Comparison of ENCODE assay signal across 8 cellular contexts in the genomic region with DNA sequence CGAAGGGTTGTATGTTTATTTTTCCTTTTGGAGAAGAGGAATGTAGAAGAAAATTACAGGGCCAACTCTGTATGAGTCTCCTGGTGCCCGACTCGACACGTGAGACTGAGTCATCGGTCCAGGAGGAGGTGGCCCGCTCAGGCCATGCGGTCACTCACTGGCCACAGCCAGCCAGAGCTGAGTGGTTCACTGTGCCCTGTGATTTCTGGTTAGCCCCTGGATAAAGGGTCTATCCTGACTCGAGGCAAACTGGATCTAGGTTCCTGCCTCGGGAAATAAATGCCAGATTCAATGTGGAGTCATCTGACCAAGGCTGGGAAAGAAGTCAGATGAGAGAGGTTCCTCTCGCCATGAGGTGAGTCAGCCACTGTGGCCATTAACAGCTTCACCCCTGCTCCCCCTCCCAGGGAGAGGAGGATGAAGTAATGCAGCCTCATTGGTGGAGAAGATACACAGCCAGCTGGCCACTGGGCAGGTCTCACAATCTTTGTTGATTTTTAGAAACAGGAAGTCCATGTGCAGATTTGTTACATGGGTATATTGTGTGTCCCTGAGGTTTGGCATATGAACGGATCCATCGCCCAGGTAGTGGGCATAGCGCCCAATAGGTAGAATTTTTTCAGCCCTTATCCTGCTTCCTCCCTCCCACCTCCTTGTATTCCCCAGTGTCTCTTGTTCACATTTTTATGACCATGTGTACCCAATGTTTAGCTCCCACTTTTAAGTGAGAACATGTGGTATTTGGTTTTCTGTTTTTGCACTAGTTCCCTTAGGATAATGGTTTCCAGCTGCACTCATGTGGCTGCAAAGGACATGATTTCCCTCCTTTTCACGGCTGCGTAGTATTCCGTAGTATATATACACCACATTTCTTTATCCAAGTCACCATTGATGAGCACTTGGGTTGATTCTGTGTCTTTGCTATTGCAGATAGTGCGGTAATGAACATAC. TPM values are rescaled to one million over a fixed set of nuclear protein-coding genes. Genes with fewer than 3 reads are reported as not detected.
A peak's percentile ranks its signal among the peaks of the same experiment; 100 is the strongest.
DNase-seq lines count a peak whose midpoint lies in the region; ATAC-seq and TF ChIP-seq lines count a peak whose summit lies in the region.

No MANE protein-coding gene starts in this region.

- H3K27me3 Mint-ChIP-seq in activated T-helper 2 cell treated with anti-CD3 and anti-CD28 coated beads, Interferon-gamma antibody, Interleukin-2, Interleukin-4, amounts not matched to agents 10 μg/mL and 5 μg/mL and 100 μg/mL, durations not matched to agents 14 hours and 24 hours and 36 hours (ENCODE audit: low read depth): peaks cover 2% of the 10 kb centered on the region

- H3K9me3 ChIP-seq in SJSA1 (replicated peaks): no peaks in the 10 kb centered on the region

- DNase-seq in ELF-1 (ENCODE audit: low read depth, low spot score): peak; percentile 39
- DNase-seq in SJSA1 (ENCODE audit: low read depth in 1 of 2, low spot score in 2 of 2): peak; percentile 98 to 100
- DNase-seq in fibroblast of villous mesenchyme (ENCODE audit: low read depth): peak; percentile 98
- DNase-seq in renal cortical epithelial cell (ENCODE audit: low read depth): peak; percentile 97
- DNase-seq in NCI-H2107 treated with DMSO at 0.1 percent for 48 hours (lab: John Stamatoyannopoulos, UW; ENCODE audit: unreplicated experiment): no peak
- no peak for DNase-seq in activated T-helper 2 cell treated with anti-CD3 and anti-CD28 coated beads, Interferon-gamma antibody, Interleukin-2, Interleukin-4, amounts not matched to agents 10 μg/mL and 5 μg/mL and 100 μg/mL, durations not matched to agents 14 hours and 24 hours and 36 hours (ENCODE audit: low spot score)

- H3K4me1 Mint-ChIP-seq in activated T-helper 2 cell treated with anti-CD3 and anti-CD28 coated beads, Interferon-gamma antibody, Interleukin-2, Interleukin-4, amounts not matched to agents 10 μg/mL and 5 μg/mL and 100 μg/mL, durations not matched to agents 14 hours and 24 hours and 36 hours (ENCODE audit: low read depth): no peaks in the 10 kb centered on the region

- ATAC-seq in GM18502 (IDR thresholded peaks at IDR 0.05; ENCODE audit: poor library complexity, unreplicated experiment): no peak
- no peak for ATAC-seq in HG03565 (IDR thresholded peaks at IDR 0.05; ENCODE audit: unreplicated experiment)

- H3K36me3 ChIP-seq in SJSA1: peaks cover 41% of the 10 kb centered on the region

- H3K36me3 Mint-ChIP-seq in activated T-helper 2 cell treated with anti-CD3 and anti-CD28 coated beads, Interferon-gamma antibody, Interleukin-2, Interleukin-4, amounts not matched to agents 10 μg/mL and 5 μg/mL and 100 μg/mL, durations not matched to agents 14 hours and 24 hours and 36 hours (ENCODE audit: low read depth): no peaks in the 10 kb centered on the region

- no peak overlapping the region for H3K4me3 Mint-ChIP-seq in activated T-helper 2 cell treated with anti-CD3 and anti-CD28 coated beads, Interferon-gamma antibody, Interleukin-2, Interleukin-4, amounts not matched to agents 10 μg/mL and 5 μg/mL and 100 μg/mL, durations not matched to agents 14 hours and 24 hours and 36 hours (ENCODE audit: low read depth)

- H3K9me3 Mint-ChIP-seq in activated T-helper 2 cell treated with anti-CD3 and anti-CD28 coated beads, Interferon-gamma antibody, Interleukin-2, Interleukin-4, amounts not matched to agents 10 μg/mL and 5 μg/mL and 100 μg/mL, durations not matched to agents 14 hours and 24 hours and 36 hours: no peaks in the 10 kb centered on the region

- TF ChIP-seq CTCF in fibroblast of villous mesenchyme (IDR thresholded peaks at IDR 0.05; ENCODE audit: insufficient read depth, low read depth, low read length): no peak

- H3K4me1 ChIP-seq in SJSA1 (replicated peaks): peaks cover 28% of the 10 kb centered on the region

- H3K4me3 ChIP-seq in SJSA1 (peak overlapping the region; percentile 3; the same call in 1 of the 2 replicates), fibroblast of villous mesenchyme (ENCODE audit: low read depth, low read length) (peak overlapping the region; percentile 7)

- intact Hi-C loops in activated T-helper 2 cell treated with anti-CD3 and anti-CD28 coated beads, Interferon-gamma antibody, Interleukin-2, Interleukin-4, amounts not matched to agents 10 μg/mL and 5 μg/mL and 100 μg/mL, durations not matched to agents 14 hours and 24 hours and 36 hours (cut with micrococcal nuclease): loop anchor here (10.0 kb wide), 1 partner anchor 62 kb away; a partner anchor contains a TSS

- peak overlapping the region; percentile 93 for H3K27ac ChIP-seq in SJSA1

- no peak overlapping the region for H3K27ac Mint-ChIP-seq in activated T-helper 2 cell treated with anti-CD3 and anti-CD28 coated beads, Interferon-gamma antibody, Interleukin-2, Interleukin-4, amounts not matched to agents 10 μg/mL and 5 μg/mL and 100 μg/mL, durations not matched to agents 14 hours and 24 hours and 36 hours

- H3K27me3 ChIP-seq in SJSA1 (replicated peaks): no peaks in the 10 kb centered on the region

RNA-seq across cellular contexts. Expression of a gene that starts 21.7 kb away (rescaled TPM):
- total RNA-seq in SJSA1 (2014; rRNA removed; shearing (Covaris generic)): 11.4 and 22.9 TPM in 2 replicates
- total RNA-seq in fibroblast of villous mesenchyme: 32.4 and 33.5 TPM in 2 replicates
- total RNA-seq in renal cortical epithelial cell: 14.8 and 33.5 TPM in 2 replicates
- 103 and 105 TPM in 2 replicates for total RNA-seq in activated T-helper 2 cell treated with anti-CD3 and anti-CD28 coated beads, Interferon-gamma antibody, Interleukin-2, Interleukin-4, amounts not matched to agents 10 μg/mL and 5 μg/mL and 100 μg/mL, durations not matched to agents 14 hours and 24 hours and 36 hours

RNA-seq across cellular contexts. Expression of a gene that starts 40.7 kb away (rescaled TPM):
- 0.22 and 0.34 TPM in 2 replicates for total RNA-seq in SJSA1 (2014; rRNA removed; shearing (Covaris generic))
- total RNA-seq in fibroblast of villous mesenchyme (3.9 and 5.6 TPM in 2 replicates), renal cortical epithelial cell (0.69 and 1.5 TPM in 2 replicates)
- total RNA-seq in activated T-helper 2 cell treated with anti-CD3 and anti-CD28 coated beads, Interferon-gamma antibody, Interleukin-2, Interleukin-4, amounts not matched to agents 10 μg/mL and 5 μg/mL and 100 μg/mL, durations not matched to agents 14 hours and 24 hours and 36 hours: not detected in 2 replicates

Comparison
In these comparisons a context has a peak if more than half of its experiments do, and no peak if none do; other contexts are left out.
1. DNase-seq: peak in ELF-1 (single experiment), SJSA1 (2 of 2), fibroblast of villous mesenchyme (single experiment) and renal cortical epithelial cell (single experiment); none in NCI-H2107 treated with DMSO at 0.1 percent for 48 hours (single experiment) and activated T-helper 2 cell treated with anti-CD3 and anti-CD28 coated beads, Interferon-gamma antibody, Interleukin-2, Interleukin-4, amounts not matched to agents 10 μg/mL and 5 μg/mL and 100 μg/mL, durations not matched to agents 14 hours and 24 hours and 36 hours (single experiment).